Comparison of ENCODE assay signal across 15 cellular contexts in genomic region chr11:2579315-2580060, GRCh38.
DNase-seq lines count a peak whose midpoint lies in the region; TF ChIP-seq lines count a peak whose summit lies in the region.
"Had no signal": no experiment of that assay in that cellular context is flagged by ENCODE, and none has a peak within 500 bp of the region (broad histone marks: within the 10 kb centered on the region; RNA-seq: fewer than 3 reads in every experiment).

No MANE protein-coding gene starts in this region.

- 72 to 78% methylated on average over 17 of the region's 17 CpGs for WGBS in thyroid gland, 2 donors

- no peak for TF ChIP-seq POLR2A in thyroid gland (IDR thresholded peaks at IDR 0.05)

- no peaks in the 10 kb centered on the region for H3K4me1 Mint-ChIP-seq in activated T-cell treated with anti-CD3 and anti-CD28 coated beads, Interleukin-2, amount 50 U/mL, for 24 hours (ENCODE audit: low read depth)
- H3K4me1 Mint-ChIP-seq in mesothelial cell of epicardium = peaks cover 28% of the 10 kb centered on the region
- H3K4me1 Mint-ChIP-seq: CD8-positive, alpha-beta memory T cell; stimulated activated memory B cell treated with anti-CD40 and anti-IgM and Interleukin-4, amounts not matched to agents 10 μg/mL and 1 μg/mL and 100 μg/mL, for 72 hours had no signal

- intact Hi-C loops in thyroid gland (cut with DNase I) = no loop called here

- no peaks in the 10 kb centered on the region for H3K27me3 Mint-ChIP-seq in activated T-cell treated with anti-CD3 and anti-CD28 coated beads, Interleukin-2, amount 50 U/mL, for 24 hours
- H3K27me3 Mint-ChIP-seq in mesothelial cell of epicardium (ENCODE audit: low read depth) = no peaks in the 10 kb centered on the region
- H3K27me3 Mint-ChIP-seq: brain; CD8-positive, alpha-beta memory T cell; stimulated activated memory B cell treated with anti-CD40 and anti-IgM and Interleukin-4, amounts not matched to agents 10 μg/mL and 1 μg/mL and 100 μg/mL, for 72 hours had no signal

- no peak for TF ChIP-seq CTCF in coronary artery (IDR thresholded peaks at IDR 0.05)
- no peak for TF ChIP-seq CTCF in mesothelial cell of epicardium (IDR thresholded peaks at IDR 0.05; ENCODE audit: unreplicated experiment)
- TF ChIP-seq CTCF in thyroid gland (IDR thresholded peaks at IDR 0.05) = no peak

- DNase-seq in activated T-cell treated with anti-CD3 and anti-CD28 coated beads, Interleukin-2, amount 50 U/mL, for 24 hours = peak; percentile 18
- no peak for DNase-seq in activated T-cell treated with anti-CD3 and anti-CD28 coated beads, Interleukin-2, amount 50 U/mL, for 48 hours
- DNase-seq in coronary artery (ENCODE audit: low spot score) (peak; percentile 63), mesothelial cell of epicardium (ENCODE audit: low spot score in 2 of 2, unreplicated experiment in 2 of 2) (peak; percentile 18 to 37), thyroid gland (peak; percentile 0 to 7), putamen (ENCODE audit: low spot score) (no peak), SIG-M5 treated with dmso at 0.1 percent for 504 hours (lab: John Stamatoyannopoulos, UW; ENCODE audit: unreplicated experiment) (no peak), SHP77 (lab: John Stamatoyannopoulos, UW) (no peak)
- DNase-seq: effector CD8-positive, alpha-beta T cell; GDM1; NK-92 treated with Interleukin-12 subunit alpha and Interleukin-12 subunit beta, amount 100 ng/mL, for 24 hours; retina had no signal

- H3K9me3 Mint-ChIP-seq in activated T-cell treated with anti-CD3 and anti-CD28 coated beads, Interleukin-2, amount 50 U/mL, for 24 hours = no peaks in the 10 kb centered on the region
- no peaks in the 10 kb centered on the region for H3K9me3 Mint-ChIP-seq in mesothelial cell of epicardium
- H3K9me3 Mint-ChIP-seq: CD8-positive, alpha-beta memory T cell; stimulated activated memory B cell treated with anti-CD40 and anti-IgM and Interleukin-4, amounts not matched to agents 10 μg/mL and 1 μg/mL and 100 μg/mL, for 72 hours had no signal

- H3K9me3 ChIP-seq in thyroid gland = no peaks in the 10 kb centered on the region

- H3K36me3 Mint-ChIP-seq in activated T-cell treated with anti-CD3 and anti-CD28 coated beads, Interleukin-2, amount 50 U/mL, for 24 hours (ENCODE audit: low read depth) = peaks cover 3% of the 10 kb centered on the region
- no peaks in the 10 kb centered on the region for H3K36me3 Mint-ChIP-seq in mesothelial cell of epicardium
- H3K36me3 Mint-ChIP-seq: brain; CD8-positive, alpha-beta memory T cell; stimulated activated memory B cell treated with anti-CD40 and anti-IgM and Interleukin-4, amounts not matched to agents 10 μg/mL and 1 μg/mL and 100 μg/mL, for 72 hours had no signal

- no peak overlapping the region for H3K4me3 Mint-ChIP-seq in activated T-cell treated with anti-CD3 and anti-CD28 coated beads, Interleukin-2, amount 50 U/mL, for 24 hours
- no peak overlapping the region for H3K4me3 Mint-ChIP-seq in mesothelial cell of epicardium
- H3K4me3 Mint-ChIP-seq: brain; CD8-positive, alpha-beta memory T cell; stimulated activated memory B cell treated with anti-CD40 and anti-IgM and Interleukin-4, amounts not matched to agents 10 μg/mL and 1 μg/mL and 100 μg/mL, for 72 hours had no signal

- no peak overlapping the region for H3K27ac Mint-ChIP-seq in activated T-cell treated with anti-CD3 and anti-CD28 coated beads, Interleukin-2, amount 50 U/mL, for 24 hours
- peak overlapping the region; percentile 73 for H3K27ac Mint-ChIP-seq in mesothelial cell of epicardium
- H3K27ac Mint-ChIP-seq: stimulated activated memory B cell treated with anti-CD40 and anti-IgM and Interleukin-4, amounts not matched to agents 10 μg/mL and 1 μg/mL and 100 μg/mL, for 72 hours had no signal

- no peaks in the 10 kb centered on the region for H3K36me3 ChIP-seq in thyroid gland

- H3K4me1 ChIP-seq in thyroid gland = no peaks in the 10 kb centered on the region

- H3K27ac ChIP-seq in coronary artery (no peak overlapping the region), thyroid gland (no peak overlapping the region)

- H3K4me3 ChIP-seq in coronary artery (no peak overlapping the region), thyroid gland (replicated peaks in 1 of 3) (no peak overlapping the region)

- no peaks in the 10 kb centered on the region for H3K27me3 ChIP-seq in thyroid gland

Comparison
In these comparisons a context has a peak if more than half of its experiments do, and no peak if none do; other contexts are left out.
1. DNase-seq: peak in activated T-cell treated with anti-CD3 and anti-CD28 coated beads, Interleukin-2, amount 50 U/mL, for 24 hours (single experiment), coronary artery (single experiment), mesothelial cell of epicardium (2 of 2) and thyroid gland (2 of 2); none in activated T-cell treated with anti-CD3 and anti-CD28 coated beads, Interleukin-2, amount 50 U/mL, for 48 hours (0 of 2), putamen (single experiment), SIG-M5 treated with dmso at 0.1 percent for 504 hours (single experiment) and SHP77 (0 of 2).